Comparison of ENCODE assay signal across 23 cellular contexts in the genomic region with DNA sequence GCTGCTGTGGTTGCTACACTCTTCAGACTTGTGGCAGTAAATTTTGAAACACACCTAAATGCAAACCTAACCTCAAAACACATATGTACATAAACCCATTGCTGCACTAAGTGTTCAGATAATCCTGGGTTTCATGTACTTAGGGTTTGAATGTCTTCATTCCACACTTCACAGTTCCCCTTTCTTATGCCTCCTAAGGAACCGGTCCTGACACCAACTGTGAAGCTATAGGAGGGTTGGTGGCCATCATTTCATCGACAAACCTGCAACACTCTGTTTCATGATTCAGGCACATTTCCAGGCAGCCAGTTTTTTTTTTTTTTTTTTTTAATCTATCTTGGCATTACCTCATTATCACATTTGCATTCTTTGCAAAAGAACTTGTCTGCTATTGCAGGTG. TPM values are rescaled to one million over a fixed set of nuclear protein-coding genes. Genes with fewer than 3 reads are reported as not detected.
DNase-seq lines count a peak whose midpoint lies in the region; ATAC-seq and TF ChIP-seq lines count a peak whose summit lies in the region.
"Had no signal": no experiment of that assay in that cellular context is flagged by ENCODE, and none has a peak within 500 bp of the region (broad histone marks: within the 10 kb centered on the region; RNA-seq: fewer than 3 reads in every experiment).

No MANE protein-coding gene starts in this region.

- no peak for TF ChIP-seq CTCF in osteoblast (IDR thresholded peaks at IDR 0.05; ENCODE audit: extremely low read depth, low read depth, low read length)

- no peaks in the 10 kb centered on the region for H3K9me3 ChIP-seq in HAP-1
- H3K9me3 ChIP-seq in osteoblast (ENCODE audit: low read depth, low read length): no peaks in the 10 kb centered on the region
- H3K9me3 ChIP-seq: ovary, sigmoid colon, SK-N-SH had no signal

- H3K4me3 ChIP-seq in HAP-1 (peak overlapping the region; percentile 60), osteoblast (ENCODE audit: insufficient read depth, low read length) (no peak overlapping the region)
- H3K4me3 ChIP-seq: ovary had no signal

- H2AFZ ChIP-seq in osteoblast (ENCODE audit: low read length): no peak overlapping the region

- H3K36me3 ChIP-seq in HAP-1 (replicated peaks): no peaks in the 10 kb centered on the region; the same call in 1 of the 2 replicates
- H3K36me3 ChIP-seq in osteoblast (ENCODE audit: insufficient read depth, low read length): no peaks in the 10 kb centered on the region
- H3K36me3 ChIP-seq: ovary, sigmoid colon had no signal

- no peak overlapping the region for H3K4me2 ChIP-seq in osteoblast (ENCODE audit: insufficient read depth, low read length)
- H3K4me2 ChIP-seq: SK-N-SH had no signal

- DNase-seq in HAP-1 (ENCODE audit: low spot score in 2 of 2) (no peak), NAMALWA (ENCODE audit: low spot score) (peak; percentile 19), globus pallidus (ENCODE audit: low spot score) (peak; percentile 32), osteoblast (ENCODE audit: insufficient read length, low spot score, missing footprints) (peak; percentile 34), T-helper 2 cell (no peak), COR-L47 (lab: John Stamatoyannopoulos, UW) (no peak)
- DNase-seq: activated B cell treated with CpG ODN at 0.5 μM for 24 hours; activated CD4-positive, alpha-beta T cell treated with anti-CD3 and anti-CD28 coated beads, Interleukin-2, amount 50 U/mL, for 48 hours; activated CD8-positive, alpha-beta memory T cell treated with anti-CD3 and anti-CD28 coated beads, Interleukin-2, amount 50 U/mL, for 48 hours; activated naive CD8-positive, alpha-beta T cell treated with anti-CD3 and anti-CD28 coated beads for 36 hours; CD4-positive, CD25-positive, alpha-beta regulatory T cell; cerebellar nuclear complex; DMS153; effector CD8-positive, alpha-beta T cell; GDM1; HFFc6; NCI-H510A; ovary; sigmoid colon; SK-N-SH; substantia nigra; T-helper 9 cell had no signal

- no peaks in the 10 kb centered on the region for H3K27me3 ChIP-seq in HAP-1 (ENCODE audit: low read depth)
- peaks cover 16% of the 10 kb centered on the region for H3K27me3 ChIP-seq in osteoblast (ENCODE audit: insufficient read depth, low read length)
- H3K27me3 ChIP-seq: ovary, sigmoid colon had no signal

- H3K4me1 ChIP-seq in HAP-1 (peaks cover 25% of the 10 kb centered on the region), osteoblast (ENCODE audit: insufficient read depth, low read length) (no peaks in the 10 kb centered on the region)

- ATAC-seq in HG02938 (IDR thresholded peaks at IDR 0.05; ENCODE audit: unreplicated experiment): no peak

- no peaks in the 10 kb centered on the region for H4K20me1 ChIP-seq in osteoblast (ENCODE audit: insufficient read depth, low read length)

- no peaks in the 10 kb centered on the region for H3K79me2 ChIP-seq in osteoblast (ENCODE audit: insufficient read depth, low read length)

- in situ Hi-C loops in HAP-1 (cut with MboI; ENCODE audit: low sequenced_read_pairs): no loop called here

- no peak overlapping the region for H3K27ac ChIP-seq in osteoblast (ENCODE audit: low read depth, low read length)
- H3K27ac ChIP-seq: ovary, sigmoid colon had no signal

RNA-seq across cellular contexts. Expression of a gene that starts 3.2 kb away (rescaled TPM):
- 0.36 and 0.59 TPM in 2 replicates for total RNA-seq in osteoblast
- total RNA-seq: activated B cell treated with CpG ODN at 0.5 μM for 24 hours; activated naive CD8-positive, alpha-beta T cell treated with anti-CD3 and anti-CD28 coated beads for 36 hours; CD4-positive, CD25-positive, alpha-beta regulatory T cell had no signal

Comparison
In these comparisons a context has a peak if more than half of its experiments do, and no peak if none do; other contexts are left out.
1. DNase-seq: peak in NAMALWA (single experiment), globus pallidus (single experiment) and osteoblast (single experiment); none in HAP-1 (0 of 2), T-helper 2 cell (0 of 5) and COR-L47 (single experiment).